ENCODE assay signal across 17 cellular contexts in the genomic region with DNA sequence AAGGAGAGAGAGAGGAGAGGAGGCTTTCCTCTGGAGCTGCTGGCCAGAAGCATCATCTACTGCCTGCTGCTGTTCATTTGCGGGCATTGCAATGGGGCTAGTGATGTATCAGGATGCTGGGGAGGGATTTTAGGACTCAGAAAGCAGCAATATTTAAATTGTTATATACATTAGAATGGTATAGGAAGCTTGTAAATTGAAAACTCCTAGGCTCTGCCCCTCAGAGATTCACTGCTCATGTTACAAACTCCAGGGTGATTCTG.
"Had no signal": no experiment of that assay in that cellular context is flagged by ENCODE, and none has a peak within 500 bp of the region (broad histone marks: within the 10 kb centered on the region; RNA-seq: fewer than 3 reads in every experiment).

No MANE protein-coding gene starts in this region.

- H3K36me3 Mint-ChIP-seq: activated CD4-positive, alpha-beta memory T cell treated with anti-CD3 and anti-CD28 coated beads for 36 hours; immature natural killer cell; naive thymus-derived CD4-positive, alpha-beta T cell; stimulated activated naive B cell treated with anti-CD40 and anti-IgM and Interleukin-4, amounts not matched to agents 10 μg/mL and 1 μg/mL and 100 μg/mL, for 72 hours had no signal

- H3K36me3 ChIP-seq: breast epithelium, spleen, tibial nerve had no signal

- H3K9me3 ChIP-seq: psoas muscle had no signal

- H3K27ac Mint-ChIP-seq: activated CD4-positive, alpha-beta memory T cell treated with anti-CD3 and anti-CD28 coated beads for 36 hours; activated T-cell treated with anti-CD3 and anti-CD28 coated beads, Interleukin-2, amount 50 U/mL, for 72 hours; immature natural killer cell; naive thymus-derived CD4-positive, alpha-beta T cell; stimulated activated naive B cell treated with anti-CD40 and anti-IgM and Interleukin-4, amounts not matched to agents 10 μg/mL and 1 μg/mL and 100 μg/mL, for 72 hours had no signal

- DNase-seq: activated CD4-positive, alpha-beta memory T cell treated with anti-CD3 and anti-CD28 coated beads for 36 hours; activated CD4-positive, CD25-positive, alpha-beta regulatory T cell treated with anti-CD3 and anti-CD28 coated beads, Interleukin-2, amount 50 U/mL, for 72 hours; activated T-cell treated with anti-CD3 and anti-CD28 coated beads, Interleukin-2, amount 50 U/mL, for 72 hours; aorta; hippocampal formation; immature natural killer cell; left colon; naive thymus-derived CD4-positive, alpha-beta T cell; psoas muscle; spleen; stimulated activated CD4-positive, alpha-beta T cell treated with anti-CD3 and anti-CD28 coated beads, Interleukin-1b, Interleukin-23, amount 100 ng/mL, for 48 hours; stimulated activated naive B cell treated with anti-CD40 and anti-IgM and Interleukin-4, amounts not matched to agents 10 μg/mL and 1 μg/mL and 100 μg/mL, for 72 hours had no signal

- ATAC-seq: activated T-cell treated with anti-CD3 and anti-CD28 coated beads, Interleukin-2, amount 50 U/mL, for 72 hours; esophagus mucosa; left colon; naive thymus-derived CD4-positive, alpha-beta T cell; psoas muscle; sciatic nerve; stimulated activated naive B cell treated with anti-CD40 and anti-IgM and Interleukin-4, amounts not matched to agents 10 μg/mL and 1 μg/mL and 100 μg/mL, for 72 hours had no signal

- H3K4me3 Mint-ChIP-seq: activated CD4-positive, alpha-beta memory T cell treated with anti-CD3 and anti-CD28 coated beads for 36 hours; activated T-cell treated with anti-CD3 and anti-CD28 coated beads, Interleukin-2, amount 50 U/mL, for 72 hours; immature natural killer cell; naive thymus-derived CD4-positive, alpha-beta T cell; stimulated activated naive B cell treated with anti-CD40 and anti-IgM and Interleukin-4, amounts not matched to agents 10 μg/mL and 1 μg/mL and 100 μg/mL, for 72 hours had no signal

- H3K9me3 Mint-ChIP-seq: activated T-cell treated with anti-CD3 and anti-CD28 coated beads, Interleukin-2, amount 50 U/mL, for 72 hours had no signal

- H3K27me3 ChIP-seq: breast epithelium, tibial nerve had no signal

- H3K4me3 ChIP-seq: breast epithelium, lung, psoas muscle, spleen, tibial nerve had no signal

- H3K4me1 ChIP-seq: breast epithelium, psoas muscle, spleen, tibial nerve had no signal

- H3K4me1 Mint-ChIP-seq: immature natural killer cell; naive thymus-derived CD4-positive, alpha-beta T cell; stimulated activated naive B cell treated with anti-CD40 and anti-IgM and Interleukin-4, amounts not matched to agents 10 μg/mL and 1 μg/mL and 100 μg/mL, for 72 hours had no signal

- H3K27ac ChIP-seq: breast epithelium, psoas muscle, spleen, tibial nerve had no signal
